In the genomic region with DNA sequence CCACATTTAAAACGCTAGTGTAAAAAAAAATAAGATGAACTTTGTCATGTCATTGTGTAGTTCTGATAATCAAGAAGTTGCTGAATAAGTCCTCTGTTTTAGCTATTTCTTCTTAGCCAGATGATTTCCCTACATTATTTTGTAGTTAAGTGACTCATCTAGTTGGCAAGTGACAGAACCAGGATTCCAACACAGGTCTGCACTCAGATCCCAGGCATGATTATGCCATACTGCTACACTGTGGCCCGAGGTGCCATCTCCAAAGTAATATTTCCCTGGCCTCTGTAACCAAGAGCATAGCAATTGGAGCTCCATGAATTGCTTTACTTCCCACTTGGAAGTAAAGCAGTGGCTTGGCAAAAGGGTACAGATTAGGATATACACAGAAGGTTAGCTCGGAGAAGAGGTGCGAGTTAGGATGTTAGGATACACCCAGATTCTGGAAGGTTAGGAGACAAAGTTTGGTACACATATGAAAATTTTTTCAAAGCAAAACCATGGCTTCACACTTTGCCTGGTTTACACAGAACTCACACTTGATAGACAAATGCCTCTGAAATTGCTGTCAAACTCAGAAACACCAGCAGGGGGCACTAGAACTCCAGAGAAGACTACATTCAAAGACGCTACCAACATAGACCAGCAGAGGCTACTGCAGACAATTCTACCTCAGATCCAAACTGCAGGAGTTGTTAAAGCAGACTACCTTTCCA, we compare ENCODE assay signal across 8 cellular contexts. TPM values are rescaled to one million over a fixed set of nuclear protein-coding genes. Genes with fewer than 3 reads are reported as not detected.
DNase-seq lines count a peak whose midpoint lies in the region; ATAC-seq and TF ChIP-seq lines count a peak whose summit lies in the region.

No MANE protein-coding gene starts in this region.

- no peak overlapping the region for H3K4me2 ChIP-seq in SU-DHL-6 (ENCODE audit: low read depth, low read length, poor library complexity, severe bottlenecking)

- TF ChIP-seq CTCF in GM12865 (IDR thresholded peaks at IDR 0.05; ENCODE audit: insufficient read depth, low read depth, low read length, missing control alignments) (peak; percentile 67), SU-DHL-6 (IDR thresholded peaks at IDR 0.05; ENCODE audit: insufficient read depth, low read length, poor library complexity, severe bottlenecking) (peak; percentile 55), sigmoid colon (IDR thresholded peaks at IDR 0.05) (peak; percentile 74 to 97 (median 91))

- H4K20me1 ChIP-seq in SU-DHL-6 (ENCODE audit: low read depth, low read length) = no peaks in the 10 kb centered on the region

- H3K9me2 ChIP-seq in SU-DHL-6 (replicated peaks; ENCODE audit: insufficient read depth, low read length) = no peaks in the 10 kb centered on the region

- TF ChIP-seq EP300 in sigmoid colon (IDR thresholded peaks at IDR 0.05) = no peak

- H3K9ac ChIP-seq in SU-DHL-6 (ENCODE audit: low read length) = no peak overlapping the region

- no peak for TF ChIP-seq POLR2A in sigmoid colon (IDR thresholded peaks at IDR 0.05)

- WGBS in sigmoid colon, 2 donors = 31 to 51% methylated on average over 5 of the region's 5 CpGs

- H3K79me2 ChIP-seq in SU-DHL-6 (ENCODE audit: insufficient read depth, low read length) = no peaks in the 10 kb centered on the region

- peak; percentile 81 for DNase-seq in GM12865 (ENCODE audit: low read depth)
- peak; percentile 74 for DNase-seq in NCI-H1105 treated with DMSO at 0.1 percent for 48 hours (lab: John Stamatoyannopoulos, UW)
- DNase-seq in activated naive CD8-positive, alpha-beta T cell treated with anti-CD3 and anti-CD28 coated beads, Interleukin-2, amount 50 U/mL, for 24 hours = peak; percentile 61
- DNase-seq in left ventricle myocardium superior = no peak
- DNase-seq in sigmoid colon = peak; percentile 86

- H3K4me1 ChIP-seq in sigmoid colon = peaks cover 0 to 17% (median 10%) of the 10 kb centered on the region in 4 donors

- no peaks in the 10 kb centered on the region for H3F3A ChIP-seq in SU-DHL-6 (ENCODE audit: insufficient read depth)

- no peak overlapping the region for H3K27ac Mint-ChIP-seq in activated naive CD8-positive, alpha-beta T cell treated with anti-CD3 and anti-CD28 coated beads, Interleukin-2, amount 50 U/mL, for 24 hours

- intact Hi-C loops in left ventricle myocardium superior (cut with micrococcal nuclease) = loop anchor here (5.0 kb wide), 1 partner anchor 82 kb away; no protein-coding TSS in a partner anchor
- intact Hi-C loops in sigmoid colon (cut with DNase I) = loop anchor here (1.0 to 10.0 kb wide), 2 partner anchors 83 to 171 kb away; no protein-coding TSS in a partner anchor

- no peak overlapping the region for H3K4me3 Mint-ChIP-seq in activated naive CD8-positive, alpha-beta T cell treated with anti-CD3 and anti-CD28 coated beads, Interleukin-2, amount 50 U/mL, for 24 hours

- no peaks in the 10 kb centered on the region for H3K27me3 Mint-ChIP-seq in activated naive CD8-positive, alpha-beta T cell treated with anti-CD3 and anti-CD28 coated beads, Interleukin-2, amount 50 U/mL, for 24 hours

- peaks cover 24% of the 10 kb centered on the region for H3K4me1 Mint-ChIP-seq in activated naive CD8-positive, alpha-beta T cell treated with anti-CD3 and anti-CD28 coated beads, Interleukin-2, amount 50 U/mL, for 24 hours

- H3K36me3 ChIP-seq in SU-DHL-6 (ENCODE audit: low read length) = no peaks in the 10 kb centered on the region
- peaks cover 0 to 24% (median 0%) of the 10 kb centered on the region in 4 donors for H3K36me3 ChIP-seq in sigmoid colon

- no peaks in the 10 kb centered on the region for H3K27me3 ChIP-seq in SU-DHL-6 (ENCODE audit: low read length)
- no peaks in the 10 kb centered on the region for H3K27me3 ChIP-seq in sigmoid colon

- H3K9me3 ChIP-seq in SU-DHL-6 (ENCODE audit: insufficient read depth, low read length) (no peaks in the 10 kb centered on the region), sigmoid colon (no peaks in the 10 kb centered on the region)

- no peaks in the 10 kb centered on the region for H3K36me3 Mint-ChIP-seq in activated naive CD8-positive, alpha-beta T cell treated with anti-CD3 and anti-CD28 coated beads, Interleukin-2, amount 50 U/mL, for 24 hours (ENCODE audit: low read depth)

- no peak overlapping the region for H3K27ac ChIP-seq in SU-DHL-6 (ENCODE audit: low read depth, low read length)
- peak overlapping the region; percentile 37 to 56 (median 40) for H3K27ac ChIP-seq in sigmoid colon

- ATAC-seq in HG02588 (IDR thresholded peaks at IDR 0.05; ENCODE audit: unreplicated experiment) (peak; percentile 73), left ventricle myocardium superior (peak; percentile 72), GM18873 (IDR thresholded peaks at IDR 0.05; ENCODE audit: low FRiP score, unreplicated experiment) (no peak)
- peak; percentile 65 for ATAC-seq in activated naive CD8-positive, alpha-beta T cell treated with anti-CD3 and anti-CD28 coated beads, Interleukin-2, amount 50 U/mL, for 24 hours

- no peak overlapping the region for H3K4me3 ChIP-seq in GM12865 (ENCODE audit: low read depth, low read length)
- H3K4me3 ChIP-seq in SU-DHL-6 (ENCODE audit: insufficient read depth, low read length, poor library complexity, severe bottlenecking) = no peak overlapping the region
- H3K4me3 ChIP-seq in sigmoid colon = no peak overlapping the region

- H2AFZ ChIP-seq in SU-DHL-6 (ENCODE audit: low read depth, low read length, severe bottlenecking) = no peak overlapping the region

- H3K9me3 Mint-ChIP-seq in activated naive CD8-positive, alpha-beta T cell treated with anti-CD3 and anti-CD28 coated beads, Interleukin-2, amount 50 U/mL, for 24 hours = no peaks in the 10 kb centered on the region

RNA-seq across cellular contexts. Expression of a gene that starts 41.4 kb away (rescaled TPM):
- 9.5 TPM for total RNA-seq in left ventricle myocardium superior
- 10 to 100 TPM; 18.7 to 59.8 (median 25.9) TPM for total RNA-seq in sigmoid colon
- 10 to 100 TPM in 1 of 3 donors, 1 to 10 TPM in 2; 2.5 to 12.0 (median 4.8) TPM for polyA plus RNA-seq in sigmoid colon

RNA-seq across cellular contexts. Expression of a gene that starts 46.5 kb away (rescaled TPM):
- 2.6 TPM for total RNA-seq in left ventricle myocardium superior
- total RNA-seq in sigmoid colon = 100 to 1,000 TPM in 1 of 4 donors, 10 to 100 TPM in 3; 32.8 to 188 (median 41.6) TPM
- polyA plus RNA-seq in sigmoid colon = 10 to 100 TPM; 10.5 to 22.8 (median 12.0) TPM

RNA-seq across cellular contexts. Expression of a gene that starts 48.8 kb away (rescaled TPM):
- 4.8 TPM for total RNA-seq in left ventricle myocardium superior
- 10 to 100 TPM in 2 of 4 donors, 1 to 10 TPM in 2; 7.5 to 16.3 (median 9.4) TPM for total RNA-seq in sigmoid colon
- polyA plus RNA-seq in sigmoid colon = 10 to 100 TPM; 31.2 to 57.1 (median 34.2) TPM
